Comparison of ENCODE assay signal across 1 cellular context in genomic region chr11:74070713-74071506, GRCh38.
TF ChIP-seq lines count a peak whose summit lies in the region.

No MANE protein-coding gene starts in this region.

TF ChIP-seq in K562, 482 proteins besides CTCF, POLR2A, EP300 and RAD21 (continued from another document and continues in another):
- TF ChIP-seq TEAD4 (IDR thresholded peaks at IDR 0.05; ENCODE audit: low read length) (peak; percentile 90), TEAD4 (CRISPR knock-in tag; IDR thresholded peaks at IDR 0.05; ENCODE audit: borderline replicate concordance) (no peak), KHSRP (IDR thresholded peaks at IDR 0.05) (no peak), POU5F1 (IDR thresholded peaks at IDR 0.05; ENCODE audit: borderline replicate concordance, low read depth, low read length, partially characterized antibody) (no peak), HMG20A (CRISPR knock-in tag; conservative IDR thresholded peaks at IDR 0.05) (no peak), NCOA6 (IDR thresholded peaks at IDR 0.05) (no peak), E2F8 (IDR thresholded peaks at IDR 0.05; ENCODE audit: low read depth, partially characterized antibody) (no peak), ZNF354B (CRISPR knock-in tag; IDR thresholded peaks at IDR 0.05) (no peak), TGIF2 (CRISPR knock-in tag; IDR thresholded peaks at IDR 0.05) (no peak), BCL6 (CRISPR knock-in tag; IDR thresholded peaks at IDR 0.05) (no peak), ZFX (CRISPR knock-in tag; IDR thresholded peaks at IDR 0.05) (no peak), POLR2AphosphoS5 (IDR thresholded peaks at IDR 0.05; ENCODE audit: control insufficient read depth, insufficient read depth, low read depth, low read length) (peak; percentile 80; the same call in 1 of the 2 replicates), SAP30 (IDR thresholded peaks at IDR 0.05; ENCODE audit: borderline replicate concordance, insufficient read depth, low read depth, low read length, poor library complexity, severe bottlenecking) (no peak), ZNF79 (CRISPR knock-in tag; IDR thresholded peaks at IDR 0.05; ENCODE audit: low read depth) (no peak), CHCHD3 (CRISPR knock-in tag; IDR thresholded peaks at IDR 0.05) (no peak), NR2C2 (CRISPR knock-in tag; IDR thresholded peaks at IDR 0.05) (no peak), NR2C2 (tag; IDR thresholded peaks at IDR 0.05) (peak; percentile 32; the same call in 1 of the 2 replicates), IRF2 (CRISPR knock-in tag; IDR thresholded peaks at IDR 0.05) (no peak), ZNF561 (CRISPR knock-in tag; conservative IDR thresholded peaks at IDR 0.05) (no peak), FOXA3 (CRISPR knock-in tag; conservative IDR thresholded peaks at IDR 0.05 in 1 of 2, IDR thresholded peaks at IDR 0.05 in 1 of 2) (no peak), ARID4B (CRISPR knock-in tag; IDR thresholded peaks at IDR 0.05) (no peak), NONO (IDR thresholded peaks at IDR 0.05; ENCODE audit: low read depth in 2 of 2, low read length in 1 of 2) (no peak), MED1 (CRISPR knock-in tag; IDR thresholded peaks at IDR 0.05; ENCODE audit: borderline replicate concordance) (no peak), NFIX (CRISPR knock-in tag; IDR thresholded peaks at IDR 0.05; ENCODE audit: low read depth) (no peak), STAT5A (IDR thresholded peaks at IDR 0.05; ENCODE audit: borderline replicate concordance, low read length) (peak; percentile 76; the same call in 1 of the 2 replicates), GMEB1 (CRISPR knock-in tag; IDR thresholded peaks at IDR 0.05) (no peak), CBX5 (IDR thresholded peaks at IDR 0.05; ENCODE audit: borderline replicate concordance, low read depth) (no peak), ZNF699 (CRISPR knock-in tag; IDR thresholded peaks at IDR 0.05; ENCODE audit: insufficient replicate concordance) (no peak), ZNF253 (CRISPR knock-in tag; conservative IDR thresholded peaks at IDR 0.05) (no peak), CHD2 (IDR thresholded peaks at IDR 0.05; ENCODE audit: low read depth, low read length) (no peak), EZH2 (IDR thresholded peaks at IDR 0.05; ENCODE audit: borderline replicate concordance, low read depth, low read length) (no peak), ESRRB (CRISPR knock-in tag; IDR thresholded peaks at IDR 0.05; ENCODE audit: borderline replicate concordance) (no peak), ATF4 (CRISPR knock-in tag; IDR thresholded peaks at IDR 0.05) (no peak), ZNF511 (CRISPR knock-in tag; IDR thresholded peaks at IDR 0.05) (no peak), MXI1 (IDR thresholded peaks at IDR 0.05; ENCODE audit: low read depth, low read length) (no peak), HDAC2 (IDR thresholded peaks at IDR 0.05) (peak; percentile 84), OTX1 (CRISPR knock-in tag; IDR thresholded peaks at IDR 0.05) (no peak), NFXL1 (CRISPR knock-in tag; IDR thresholded peaks at IDR 0.05) (no peak), ZNF24 (IDR thresholded peaks at IDR 0.05) (peak; percentile 40; the same call in 1 of the 2 replicates), ZNF695 (CRISPR knock-in tag; IDR thresholded peaks at IDR 0.05) (no peak), ARID1B (IDR thresholded peaks at IDR 0.05) (peak; percentile 91), FUS (optimal IDR thresholded peaks at IDR 0.05; ENCODE audit: low read depth, low read length) (no peak), MEIS2 (IDR thresholded peaks at IDR 0.05; ENCODE audit: partially characterized antibody) (peak; percentile 84), SMAD3 (CRISPR knock-in tag; conservative IDR thresholded peaks at IDR 0.05) (no peak), TAL1 (IDR thresholded peaks at IDR 0.05) (peak; percentile 89), ZNF175 (CRISPR knock-in tag; IDR thresholded peaks at IDR 0.05; ENCODE audit: low read depth) (no peak), EWSR1 (IDR thresholded peaks at IDR 0.05; ENCODE audit: borderline replicate concordance, low read depth, partially characterized antibody) (no peak), ZNF644 (tag; IDR thresholded peaks at IDR 0.05; ENCODE audit: low read depth) (no peak), RBFOX2 (IDR thresholded peaks at IDR 0.05; ENCODE audit: low read depth, low read length) (no peak), PATZ1 (CRISPR knock-in tag; IDR thresholded peaks at IDR 0.05; ENCODE audit: borderline replicate concordance) (no peak), RUNX1 (IDR thresholded peaks at IDR 0.05; ENCODE audit: low read depth) (no peak), TRIM24 (IDR thresholded peaks at IDR 0.05) (peak in 1 of 2 experiments; percentile 47; a peak in 1 of 4 replicates), RBM17 (IDR thresholded peaks at IDR 0.05; ENCODE audit: borderline replicate concordance, low read depth, low read length) (no peak), ZNF592 (IDR thresholded peaks at IDR 0.05) (no peak), SAFB2 (IDR thresholded peaks at IDR 0.05; ENCODE audit: borderline replicate concordance, low read depth, low read length, severe bottlenecking) (no peak), RFX5 (IDR thresholded peaks at IDR 0.05; ENCODE audit: low read depth, low read length) (no peak), JUND (IDR thresholded peaks at IDR 0.05; ENCODE audit: borderline replicate concordance, low read depth, low read length) (peak; percentile 47; the same call in 1 of the 2 replicates), JUND (tag; IDR thresholded peaks at IDR 0.05; ENCODE audit: borderline replicate concordance, low read depth, low read length) (peak; percentile 66; the same call in 1 of the 3 replicates), POLR2G (IDR thresholded peaks at IDR 0.05; ENCODE audit: low read depth, low read length) (no peak), FOXJ3 (CRISPR knock-in tag; IDR thresholded peaks at IDR 0.05) (no peak), JUNB (CRISPR knock-in tag; conservative IDR thresholded peaks at IDR 0.05) (no peak), POLR3A (IDR thresholded peaks at IDR 0.05; ENCODE audit: borderline replicate concordance, extremely low read depth, insufficient read depth, insufficient read length) (no peak)
